16 cellular contexts compared by ENCODE assay signal in genomic region chr1:94970783-94971182, GRCh38. TPM values are rescaled to one million over a fixed set of nuclear protein-coding genes. Genes with fewer than 3 reads are reported as not detected.
A peak's percentile ranks its signal among the peaks of the same experiment; 100 is the strongest.
DNase-seq lines count a peak whose midpoint lies in the region; ATAC-seq and TF ChIP-seq lines count a peak whose summit lies in the region.
"Had no signal": no experiment of that assay in that cellular context is flagged by ENCODE, and none has a peak within 500 bp of the region (broad histone marks: within the 10 kb centered on the region; RNA-seq: fewer than 3 reads in every experiment).

No MANE protein-coding gene starts in this region.

- H3K36me3 Mint-ChIP-seq in osteocyte (ENCODE audit: unreplicated experiment), result no peaks in the 10 kb centered on the region
- H3K36me3 Mint-ChIP-seq: activated CD4-positive, alpha-beta memory T cell treated with anti-CD3 and anti-CD28 coated beads for 36 hours had no signal

- intact Hi-C loops in esophagus squamous epithelium (cut with DNase I) (no loop called here), aorta (cut with DNase I) (loop anchor here in 1 of 2 donors (5.0 kb wide), 1 partner anchor 42 kb away; no protein-coding TSS in a partner anchor)

- no peak overlapping the region for H3K4me3 Mint-ChIP-seq in osteocyte (ENCODE audit: unreplicated experiment)
- H3K4me3 Mint-ChIP-seq: activated CD4-positive, alpha-beta memory T cell treated with anti-CD3 and anti-CD28 coated beads for 36 hours; T-helper 1 cell treated with Interleukin-12 subunit alpha and Interleukin-12 subunit beta and Interleukin-4 antibody, amounts not matched to agents 30 μg/mL and 1 μg/mL, for 36 hours had no signal

- TF ChIP-seq POLR2A in esophagus squamous epithelium (IDR thresholded peaks at IDR 0.05), result no peak

- peak overlapping the region; percentile 74 for H3K27ac Mint-ChIP-seq in osteocyte (ENCODE audit: unreplicated experiment)
- H3K27ac Mint-ChIP-seq: activated CD4-positive, alpha-beta memory T cell treated with anti-CD3 and anti-CD28 coated beads for 36 hours; T-helper 1 cell treated with Interleukin-12 subunit alpha and Interleukin-12 subunit beta and Interleukin-4 antibody, amounts not matched to agents 30 μg/mL and 1 μg/mL, for 36 hours had no signal

- H3K9me3 ChIP-seq in esophagus squamous epithelium (no peaks in the 10 kb centered on the region), aorta (ENCODE audit: control insufficient read depth, low read length) (no peaks in the 10 kb centered on the region)

- WGBS in esophagus squamous epithelium, 2 donors, result 76 to 100% methylated on average over 2 of the region's 2 CpGs
- WGBS in aorta, 2 donors, result 92 to 97% methylated on average over 2 of the region's 2 CpGs

- H3K9me3 Mint-ChIP-seq in osteocyte (ENCODE audit: unreplicated experiment), result no peaks in the 10 kb centered on the region
- H3K9me3 Mint-ChIP-seq: activated CD4-positive, alpha-beta memory T cell treated with anti-CD3 and anti-CD28 coated beads for 36 hours; T-helper 1 cell treated with Interleukin-12 subunit alpha and Interleukin-12 subunit beta and Interleukin-4 antibody, amounts not matched to agents 30 μg/mL and 1 μg/mL, for 36 hours had no signal

- H3K4me1 Mint-ChIP-seq in osteocyte (ENCODE audit: unreplicated experiment), result peaks cover 39% of the 10 kb centered on the region

- H3K27me3 ChIP-seq in esophagus squamous epithelium, result no peaks in the 10 kb centered on the region
- no peaks in the 10 kb centered on the region for H3K27me3 ChIP-seq in aorta (ENCODE audit: control insufficient read depth in 1 of 2, insufficient read depth in 2 of 2, low read length in 1 of 2)
- H3K27me3 ChIP-seq: BLaER1 treated with 17β-estradiol and CSF1 and Interleukin-3, amounts not matched to agents 10 nM and 100 nM; cardiac muscle cell had no signal

- no peaks in the 10 kb centered on the region for H3K27me3 Mint-ChIP-seq in osteocyte (ENCODE audit: unreplicated experiment)
- H3K27me3 Mint-ChIP-seq: activated CD4-positive, alpha-beta memory T cell treated with anti-CD3 and anti-CD28 coated beads for 36 hours had no signal

- peak; percentile 31 for DNase-seq in EH (ENCODE audit: low read depth)
- DNase-seq in OCI-M1 (lab: John Stamatoyannopoulos, UW), result peak; percentile 16
- no peak for DNase-seq in esophagus squamous epithelium (lab: John Stamatoyannopoulos, UW)
- DNase-seq in osteocyte (ENCODE audit: extremely low spot score, unreplicated experiment), result no peak
- DNase-seq in NCI-H82 (lab: John Stamatoyannopoulos, UW), result no peak
- DNase-seq in aorta, result no peak
- DNase-seq in ecto neural progenitor cell (ENCODE audit: low spot score), result no peak
- DNase-seq: activated CD4-positive, alpha-beta memory T cell treated with anti-CD3 and anti-CD28 coated beads for 36 hours; activated gamma-delta T cell; GF-D8; Kasumi-1 had no signal

- H3K36me3 ChIP-seq in esophagus squamous epithelium (no peaks in the 10 kb centered on the region), aorta (ENCODE audit: control insufficient read depth in 1 of 2, insufficient read depth in 2 of 2, low read length in 1 of 2) (no peaks in the 10 kb centered on the region)
- H3K36me3 ChIP-seq: BLaER1 treated with 17β-estradiol and CSF1 and Interleukin-3, amounts not matched to agents 10 nM and 100 nM; cardiac muscle cell had no signal

- H3K4me3 ChIP-seq in esophagus squamous epithelium (no peak overlapping the region), aorta (ENCODE audit: low read length in 2 of 2) (no peak overlapping the region)
- H3K4me3 ChIP-seq: BLaER1 treated with 17β-estradiol and CSF1 and Interleukin-3, amounts not matched to agents 10 nM and 100 nM; cardiac muscle cell had no signal

- ATAC-seq in HG03196 (IDR thresholded peaks at IDR 0.05; ENCODE audit: unreplicated experiment) (no peak), aorta (ENCODE audit: low FRiP score) (no peak)

- H3K27ac ChIP-seq in esophagus squamous epithelium (peak overlapping the region; percentile 13 to 72 (median 64)), aorta (ENCODE audit: low read depth in 1 of 2, low read length in 2 of 2) (no peak overlapping the region)
- H3K27ac ChIP-seq: BLaER1 treated with 17β-estradiol and CSF1 and Interleukin-3, amounts not matched to agents 10 nM and 100 nM; cardiac muscle cell; epithelial cell of prostate had no signal

- H3K4me1 ChIP-seq in esophagus squamous epithelium (peaks cover 12 to 39% (median 25%) of the 10 kb centered on the region in 3 donors), aorta (ENCODE audit: control insufficient read depth in 1 of 2, insufficient read depth in 2 of 2, low read length in 2 of 2) (peaks cover 1 to 7% of the 10 kb centered on the region in 2 donors)

- TF ChIP-seq CTCF in esophagus squamous epithelium (IDR thresholded peaks at IDR 0.05) (no peak), osteocyte (IDR thresholded peaks at IDR 0.05) (no peak)

RNA-seq across cellular contexts. Expression of gene CNN3, which starts 43.9 kb away (rescaled TPM):
- total RNA-seq in esophagus squamous epithelium, result 100 to 1,000 TPM; 106 to 205 (median 149) TPM
- total RNA-seq in osteocyte, result 223 and 238 TPM in 2 replicates
- 100 to 1,000 TPM; 386 to 463 TPM for total RNA-seq in aorta
- 100 to 1,000 TPM; 138 to 203 TPM for polyA plus RNA-seq in aorta

Comparison
In these comparisons a context has a peak if more than half of its experiments do, and no peak if none do; other contexts are left out.
1. DNase-seq: peak in EH (single experiment) and OCI-M1 (single experiment); none in esophagus squamous epithelium (single experiment), osteocyte (single experiment), NCI-H82 (single experiment), aorta (0 of 2) and ecto neural progenitor cell (single experiment).
2. H3K27ac ChIP-seq: peak in esophagus squamous epithelium (4 of 4); none in aorta (0 of 2).